Comparison of ENCODE assay signal across 8 cellular contexts in genomic region chr4:45992728-45993127, GRCh38.
"Had no signal": no experiment of that assay in that cellular context is flagged by ENCODE, and none has a peak within 500 bp of the region (broad histone marks: within the 10 kb centered on the region; RNA-seq: fewer than 3 reads in every experiment).

No MANE protein-coding gene starts in this region.

- FAIRE-seq: H1, H54, K562 had no signal

- H3K27ac ChIP-seq: HL-60 had no signal

- DNase-seq: H9, HCEC 1CT, IMR-90 had no signal

- H2AFZ ChIP-seq: GM23338 had no signal

- H3K4me3 ChIP-seq: GM23338, K562 had no signal

- ATAC-seq: GM23338, K562 had no signal

- H3K4me2 ChIP-seq: GM23338 had no signal
